13 cellular contexts compared by ENCODE assay signal in genomic region chr13:23822252-23822824, GRCh38.
"Had no signal": no experiment of that assay in that cellular context is flagged by ENCODE, and none has a peak within 500 bp of the region (broad histone marks: within the 10 kb centered on the region; RNA-seq: fewer than 3 reads in every experiment).

No MANE protein-coding gene starts in this region.

- H3K9me3 Mint-ChIP-seq: activated T-helper 1 cell treated with anti-CD3 and anti-CD28 coated beads, Interleukin-12 subunit alpha, Interleukin-12 subunit beta, Interleukin-2, Interleukin-4 antibody, amounts not matched to agents 30 ng/mL and 10 ng/mL and 1 ng/mL, durations not matched to agents 14 hours and 24 hours and 36 hours; T-helper 2 cell treated with Interferon-gamma antibody and Interleukin-4, amounts not matched to agents 5 μg/mL and 100 μg/mL, for 36 hours had no signal

- H3K27ac ChIP-seq: left ventricle myocardium inferior, stomach had no signal

- H3K4me3 Mint-ChIP-seq: activated naive CD8-positive, alpha-beta T cell treated with anti-CD3 and anti-CD28 coated beads, Interleukin-2, amount 50 U/mL, for 24 hours; activated T-helper 1 cell treated with anti-CD3 and anti-CD28 coated beads, Interleukin-12 subunit alpha, Interleukin-12 subunit beta, Interleukin-2, Interleukin-4 antibody, amounts not matched to agents 30 ng/mL and 10 ng/mL and 1 ng/mL, durations not matched to agents 14 hours and 24 hours and 36 hours; endodermal cell; nephron; T-helper 2 cell treated with Interferon-gamma antibody and Interleukin-4, amounts not matched to agents 5 μg/mL and 100 μg/mL, for 36 hours had no signal

- H3K27ac Mint-ChIP-seq: activated naive CD8-positive, alpha-beta T cell treated with anti-CD3 and anti-CD28 coated beads, Interleukin-2, amount 50 U/mL, for 24 hours; activated T-helper 1 cell treated with anti-CD3 and anti-CD28 coated beads, Interleukin-12 subunit alpha, Interleukin-12 subunit beta, Interleukin-2, Interleukin-4 antibody, amounts not matched to agents 30 ng/mL and 10 ng/mL and 1 ng/mL, durations not matched to agents 14 hours and 24 hours and 36 hours; endodermal cell; nephron; T-helper 2 cell treated with Interferon-gamma antibody and Interleukin-4, amounts not matched to agents 5 μg/mL and 100 μg/mL, for 36 hours had no signal

- H3K4me3 ChIP-seq: left ventricle myocardium inferior, stomach had no signal

- H3K27me3 Mint-ChIP-seq: activated naive CD8-positive, alpha-beta T cell treated with anti-CD3 and anti-CD28 coated beads, Interleukin-2, amount 50 U/mL, for 24 hours had no signal

- H3K4me1 Mint-ChIP-seq: activated naive CD8-positive, alpha-beta T cell treated with anti-CD3 and anti-CD28 coated beads, Interleukin-2, amount 50 U/mL, for 24 hours; endodermal cell; nephron had no signal

- DNase-seq: activated naive CD4-positive, alpha-beta T cell treated with Interleukin-2 at 50 U/mL for 16 hours; activated naive CD8-positive, alpha-beta T cell treated with anti-CD3 and anti-CD28 coated beads, Interleukin-2, amount 50 U/mL, for 24 hours; endodermal cell; islet precursor cell; left ventricle myocardium inferior; mesendoderm; stimulated activated CD4-positive, alpha-beta T cell treated with anti-CD3 and anti-CD28 coated beads, Interleukin-1b, Interleukin-23, amount 100 ng/mL, for 48 hours; stomach had no signal

- H3K27me3 ChIP-seq: dorsolateral prefrontal cortex, stomach had no signal

- H3K4me1 ChIP-seq: left ventricle myocardium inferior, stomach had no signal

- H3K9me3 ChIP-seq: left ventricle myocardium inferior, stomach had no signal

- ATAC-seq: activated naive CD8-positive, alpha-beta T cell treated with anti-CD3 and anti-CD28 coated beads, Interleukin-2, amount 50 U/mL, for 24 hours; sciatic nerve had no signal
